In the genomic region with DNA sequence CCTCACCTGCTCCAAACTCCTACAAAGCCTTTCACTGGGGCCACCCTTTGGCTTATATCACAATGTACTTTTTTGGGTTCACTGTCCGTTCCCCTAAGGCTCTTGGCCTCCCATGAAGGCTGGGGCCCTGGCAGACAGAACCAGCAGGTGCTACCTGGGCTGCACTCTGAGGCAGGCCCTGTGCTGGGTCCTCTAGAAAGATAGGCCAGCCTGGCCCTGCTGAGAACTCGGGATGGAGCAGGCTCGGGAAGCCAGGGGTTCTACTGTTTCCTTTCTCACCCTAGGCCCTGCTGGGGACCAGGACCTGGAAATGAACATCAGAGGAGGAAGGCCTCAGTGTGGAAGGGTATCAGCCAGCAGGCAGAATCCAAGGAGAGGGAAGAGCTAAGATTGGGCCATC, we compare ENCODE assay signal across 18 cellular contexts.
"Had no signal": no experiment of that assay in that cellular context is flagged by ENCODE, and none has a peak within 500 bp of the region (broad histone marks: within the 10 kb centered on the region; RNA-seq: fewer than 3 reads in every experiment).

No MANE protein-coding gene starts in this region.

- DNase-seq: activated B cell treated with CpG ODN at 0.5 μM for 24 hours; activated CD4-positive, alpha-beta T cell treated with anti-CD3 and anti-CD28 coated beads for 48 hours; activated CD8-positive, alpha-beta memory T cell treated with anti-CD3 and anti-CD28 coated beads, Interleukin-2, amount 50 U/mL, for 4 hours; activated CD8-positive, alpha-beta T cell treated with anti-CD3 and anti-CD28 coated beads for 36 hours; activated effector memory CD4-positive, alpha-beta T cell treated with anti-CD3 and anti-CD28 coated beads, Interleukin-2, amount 50 U/mL, for 16 hours; activated T-cell treated with anti-CD3 and anti-CD28 coated beads, Interleukin-2, amount 50 U/mL, for 48 hours; body of pancreas; effector CD4-positive, alpha-beta T cell; esophagus squamous epithelium; mucosa of descending colon; T-helper 2 cell had no signal

- FAIRE-seq: TTC549 had no signal

- H3K4me2 ChIP-seq: smooth muscle cell had no signal

- ATAC-seq: activated CD8-positive, alpha-beta T cell treated with anti-CD3 and anti-CD28 coated beads for 36 hours; body of pancreas; mucosa of descending colon; naive thymus-derived CD8-positive, alpha-beta T cell had no signal

- H3K4me3 ChIP-seq: adrenal gland, body of pancreas, coronary artery, esophagus squamous epithelium, mucosa of descending colon, right atrium auricular region, smooth muscle cell, thoracic aorta had no signal

- H3K36me3 ChIP-seq: adrenal gland, esophagus squamous epithelium, right atrium auricular region, thoracic aorta had no signal

- H3K9me3 ChIP-seq: adrenal gland, body of pancreas, esophagus squamous epithelium, mucosa of descending colon, right atrium auricular region, thoracic aorta had no signal

- H3K27me3 ChIP-seq: adrenal gland, body of pancreas, esophagus squamous epithelium, right atrium auricular region had no signal

- H3K27ac ChIP-seq: adrenal gland, body of pancreas, coronary artery, right atrium auricular region, thoracic aorta had no signal
